ENCODE assay signal across 1 cellular context in genomic region chr15:80418892-80419537, GRCh38.
TF ChIP-seq lines count a peak whose summit lies in the region.

No MANE protein-coding gene starts in this region.

TF ChIP-seq in K562, 482 proteins besides CTCF, POLR2A, EP300 and RAD21 (continued from another document):
- TF ChIP-seq, protein P1, sequence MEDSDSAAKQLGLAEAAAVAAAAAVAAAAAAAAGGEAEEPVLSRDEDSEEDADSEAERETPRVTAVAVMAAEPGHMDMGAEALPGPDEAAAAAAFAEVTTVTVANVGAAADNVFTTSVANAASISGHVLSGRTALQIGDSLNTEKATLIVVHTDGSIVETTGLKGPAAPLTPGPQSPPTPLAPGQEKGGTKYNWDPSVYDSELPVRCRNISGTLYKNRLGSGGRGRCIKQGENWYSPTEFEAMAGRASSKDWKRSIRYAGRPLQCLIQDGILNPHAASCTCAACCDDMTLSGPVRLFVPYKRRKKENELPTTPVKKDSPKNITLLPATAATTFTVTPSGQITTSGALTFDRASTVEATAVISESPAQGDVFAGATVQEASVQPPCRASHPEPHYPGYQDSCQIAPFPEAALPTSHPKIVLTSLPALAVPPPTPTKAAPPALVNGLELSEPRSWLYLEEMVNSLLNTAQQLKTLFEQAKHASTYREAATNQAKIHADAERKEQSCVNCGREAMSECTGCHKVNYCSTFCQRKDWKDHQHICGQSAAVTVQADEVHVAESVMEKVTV (CRISPR knock-in tag; IDR thresholded peaks at IDR 0.05), result no peak
- TF ChIP-seq DPF2 (IDR thresholded peaks at IDR 0.05) (no peak), ASH1L (IDR thresholded peaks at IDR 0.05; ENCODE audit: borderline replicate concordance, low read depth, partially characterized antibody) (no peak), MXI1 (IDR thresholded peaks at IDR 0.05; ENCODE audit: low read depth, low read length) (no peak), SIN3A (IDR thresholded peaks at IDR 0.05; ENCODE audit: borderline replicate concordance in 2 of 2, control insufficient read depth in 1 of 2, low read depth in 2 of 2, low read length in 2 of 2) (no peak), ZFPM2 (CRISPR knock-in tag; IDR thresholded peaks at IDR 0.05) (no peak)
- TF ChIP-seq, protein P2, sequence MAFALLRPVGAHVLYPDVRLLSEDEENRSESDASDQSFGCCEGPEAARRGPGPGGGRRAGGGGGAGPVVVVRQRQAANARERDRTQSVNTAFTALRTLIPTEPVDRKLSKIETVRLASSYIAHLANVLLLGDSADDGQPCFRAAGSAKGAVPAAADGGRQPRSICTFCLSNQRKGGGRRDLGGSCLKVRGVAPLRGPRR (CRISPR knock-in tag; IDR thresholded peaks at IDR 0.05), result no peak
- TF ChIP-seq, protein P3, sequence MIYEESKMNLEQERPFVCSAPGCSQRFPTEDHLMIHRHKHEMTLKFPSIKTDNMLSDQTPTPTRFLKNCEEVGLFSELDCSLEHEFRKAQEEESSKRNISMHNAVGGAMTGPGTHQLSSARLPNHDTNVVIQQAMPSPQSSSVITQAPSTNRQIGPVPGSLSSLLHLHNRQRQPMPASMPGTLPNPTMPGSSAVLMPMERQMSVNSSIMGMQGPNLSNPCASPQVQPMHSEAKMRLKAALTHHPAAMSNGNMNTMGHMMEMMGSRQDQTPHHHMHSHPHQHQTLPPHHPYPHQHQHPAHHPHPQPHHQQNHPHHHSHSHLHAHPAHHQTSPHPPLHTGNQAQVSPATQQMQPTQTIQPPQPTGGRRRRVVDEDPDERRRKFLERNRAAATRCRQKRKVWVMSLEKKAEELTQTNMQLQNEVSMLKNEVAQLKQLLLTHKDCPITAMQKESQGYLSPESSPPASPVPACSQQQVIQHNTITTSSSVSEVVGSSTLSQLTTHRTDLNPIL (CRISPR knock-in tag; IDR thresholded peaks at IDR 0.05), result no peak
